Comparison of ENCODE assay signal across 17 cellular contexts in the genomic region with DNA sequence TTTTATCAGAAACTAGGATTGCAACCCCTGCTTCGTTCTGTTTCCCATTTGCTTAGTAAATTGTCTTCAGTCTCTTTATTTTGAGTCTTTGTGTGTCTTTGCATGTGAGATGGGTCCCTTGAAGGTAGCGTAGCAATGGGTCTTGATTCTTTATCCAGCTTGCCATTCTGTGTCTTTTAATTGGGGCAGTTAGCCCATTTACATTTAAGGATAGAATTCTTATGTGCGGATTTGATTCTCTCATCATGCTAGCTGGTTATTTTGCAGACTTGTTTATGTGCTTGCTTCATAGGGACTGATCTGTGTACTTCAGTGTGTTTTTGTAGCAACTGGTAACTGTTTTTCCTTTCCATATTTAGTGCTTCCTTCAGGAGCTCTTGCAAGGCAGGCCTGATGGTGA.
"Had no signal": no experiment of that assay in that cellular context is flagged by ENCODE, and none has a peak within 500 bp of the region (broad histone marks: within the 10 kb centered on the region; RNA-seq: fewer than 3 reads in every experiment).

No MANE protein-coding gene starts in this region.

- DNase-seq: colonic mucosa; dermis blood vessel endothelial cell; esophagus squamous epithelium; foreskin fibroblast; glutamatergic neuron; islet precursor cell; mammary epithelial cell; posterior cingulate gyrus; small intestine; stimulated activated CD4-positive, alpha-beta T cell treated with anti-CD3 and anti-CD28 coated beads, Interleukin-12 subunit alpha, Interleukin-12 subunit beta, amount 100 ng/mL, for 4 hours; stimulated activated CD4-positive, alpha-beta T cell treated with anti-CD3 and anti-CD28 coated beads, Interleukin-2, amount 100 ng/mL, for 48 hours; stimulated activated naive CD8-positive, alpha-beta T cell treated with anti-CD3 and anti-CD28 coated beads, Interleukin-15, Interleukin-2, amounts not matched to agents 100 U/mL and 50 U/mL, for 24 hours; thyroid gland; upper lobe of left lung; uterus had no signal

- ATAC-seq: gastroesophageal sphincter; left lobe of liver; stimulated activated naive CD8-positive, alpha-beta T cell treated with anti-CD3 and anti-CD28 coated beads, Interleukin-15, Interleukin-2, amounts not matched to agents 100 U/mL and 50 U/mL, for 24 hours had no signal
